In genomic region chr6:158207452-158207788, GRCh38 we compare ENCODE assay signal across 9 cellular contexts. TPM values are rescaled to one million over a fixed set of nuclear protein-coding genes. Genes with fewer than 3 reads are reported as not detected.
DNase-seq lines count a peak whose midpoint lies in the region; ATAC-seq, FAIRE-seq and TF ChIP-seq lines count a peak whose summit lies in the region.
"Had no signal": no experiment of that assay in that cellular context is flagged by ENCODE, and none has a peak within 500 bp of the region (broad histone marks: within the 10 kb centered on the region; RNA-seq: fewer than 3 reads in every experiment).

No MANE protein-coding gene starts in this region.

- H3K4me3 ChIP-seq in fibroblast of the aortic adventitia (ENCODE audit: low read depth, low read length) (no peak overlapping the region), H7 (ENCODE audit: insufficient read depth, low read depth, low read length) (no peak overlapping the region), colonic mucosa (no peak overlapping the region), lower leg skin (ENCODE audit: low read depth, poor library complexity, severe bottlenecking) (no peak overlapping the region)

- H3K27me3 ChIP-seq in H7 (ENCODE audit: control insufficient read depth, insufficient read depth, low read length) (no peaks in the 10 kb centered on the region), colonic mucosa (no peaks in the 10 kb centered on the region)

- peaks cover 13% of the 10 kb centered on the region for H3K4me1 Mint-ChIP-seq in WTC11

- TF ChIP-seq CTCF in fibroblast of the aortic adventitia (IDR thresholded peaks at IDR 0.05; ENCODE audit: insufficient read depth, low read length) (no peak), colonic mucosa (IDR thresholded peaks at IDR 0.05) (no peak), WTC11 (IDR thresholded peaks at IDR 0.05) (no peak), lower leg skin (IDR thresholded peaks at IDR 0.05) (no peak)

- POLR2A ChIA-PET in WTC11 (lab: Charles Lee): no interaction called here

- H3K9me3 Mint-ChIP-seq in WTC11: no peaks in the 10 kb centered on the region

- H3K9me3 ChIP-seq in colonic mucosa: no peaks in the 10 kb centered on the region

- no peak overlapping the region for H3K27ac Mint-ChIP-seq in WTC11

- H3K4me1 ChIP-seq in colonic mucosa: no peaks in the 10 kb centered on the region

- DNase-seq in GM18507 (ENCODE audit: extremely low spot score, insufficient read length, low read depth): peak; percentile 60
- DNase-seq in LHCN-M2 (ENCODE audit: low read depth): peak; percentile 53
- peak; percentile 51 for DNase-seq in fibroblast of the aortic adventitia (ENCODE audit: low read depth)
- DNase-seq in H7: no peak
- DNase-seq in colonic mucosa: no peak
- DNase-seq in WTC11 (ENCODE audit: low spot score): no peak
- no peak for DNase-seq in lower leg skin (ENCODE audit: low spot score in 2 of 2)

- H3K4me3 Mint-ChIP-seq in WTC11: no peak overlapping the region

- no peak overlapping the region for H3K9ac ChIP-seq in colonic mucosa (ENCODE audit: low read depth in 2 of 2, low read length in 2 of 2)

- WGBS in lower leg skin, 2 donors: 60 to 66% methylated on average over 3 of the region's 3 CpGs

- intact Hi-C loops in colonic mucosa (cut with DNase I) (no loop called here), lower leg skin (cut with DNase I; ENCODE audit: low total_unique reads) (no loop called here)

- no peaks in the 10 kb centered on the region for H3K36me3 ChIP-seq in H7 (replicated peaks; ENCODE audit: control insufficient read depth, insufficient read depth, low read length)
- no peaks in the 10 kb centered on the region for H3K36me3 ChIP-seq in colonic mucosa

- TF ChIP-seq POLR2A in lower leg skin (IDR thresholded peaks at IDR 0.05): no peak

- H3K36me3 Mint-ChIP-seq in WTC11: no peaks in the 10 kb centered on the region

- ATAC-seq in GM21723 (IDR thresholded peaks at IDR 0.05; ENCODE audit: unreplicated experiment) (peak; percentile 97), WTC11 (no peak)

- FAIRE-seq in GM18507 (lab: Jason Lieb, UNC): peak; percentile 90
- FAIRE-seq: H1 had no signal

- H3K27me3 Mint-ChIP-seq in WTC11 (ENCODE audit: low read depth): no peaks in the 10 kb centered on the region

- H3K27ac ChIP-seq in colonic mucosa: no peak overlapping the region

- CTCF ChIA-PET in WTC11 (lab: Charles Lee): no interaction called here

TF ChIP-seq in WTC11, 78 proteins besides CTCF, POLR2A, EP300 and RAD21:
- TF ChIP-seq SP1 (CRISPR knock-in tag; conservative IDR thresholded peaks at IDR 0.05) (no peak), ZNF138 (CRISPR knock-in tag; conservative IDR thresholded peaks at IDR 0.05) (no peak)

RNA-seq across cellular contexts. Expression of gene GTF2H5, which starts 39.3 kb away (rescaled TPM):
- total RNA-seq in LHCN-M2 (2014; rRNA removed) (7.5 and 8.4 TPM in 2 replicates), fibroblast of the aortic adventitia (ENCODE audit: low replicate concordance) (10.5 and 48.6 TPM in 2 replicates), colonic mucosa (10 to 100 TPM; 12.7 to 15.8 TPM), WTC11 (2021) (16.0 to 24.7 TPM (median 22.8 TPM) in 3 replicates), lower leg skin (1 to 10 TPM; 1.4 to 3.5 (median 2.4) TPM)
- polyA plus RNA-seq in LHCN-M2 (2012): 45.2 TPM
- 4.4 and 5.6 TPM in 2 replicates for total RNA-seq in H7 (2014; rRNA removed; shearing (Covaris generic))

RNA-seq across cellular contexts. Expression of gene SERAC1, which starts 39.4 kb away (rescaled TPM):
- total RNA-seq in LHCN-M2 (2014; rRNA removed): 8.6 and 11.7 TPM in 2 replicates
- polyA plus RNA-seq in LHCN-M2 (2012): 4.8 TPM
- 7.4 and 11.2 TPM in 2 replicates for total RNA-seq in fibroblast of the aortic adventitia (ENCODE audit: low replicate concordance)
- total RNA-seq in H7 (2014; rRNA removed; shearing (Covaris generic)): 14.4 and 19.2 TPM in 2 replicates
- 1 to 10 TPM; 6.2 to 9.4 TPM for total RNA-seq in colonic mucosa
- 12.5 to 14.1 TPM (median 12.6 TPM) in 3 replicates for total RNA-seq in WTC11 (2021)
- 10 to 100 TPM in 3 of 4 donors, 1 to 10 TPM in 1; 9.2 to 13.9 (median 11.0) TPM for total RNA-seq in lower leg skin

Comparison
In these comparisons a context has a peak if more than half of its experiments do, and no peak if none do; other contexts are left out.
1. DNase-seq: peak in GM18507 (single experiment), LHCN-M2 (single experiment) and fibroblast of the aortic adventitia (single experiment); none in H7 (single experiment), colonic mucosa (single experiment), WTC11 (single experiment) and lower leg skin (0 of 2).